2 cellular contexts compared by ENCODE assay signal in the genomic region with DNA sequence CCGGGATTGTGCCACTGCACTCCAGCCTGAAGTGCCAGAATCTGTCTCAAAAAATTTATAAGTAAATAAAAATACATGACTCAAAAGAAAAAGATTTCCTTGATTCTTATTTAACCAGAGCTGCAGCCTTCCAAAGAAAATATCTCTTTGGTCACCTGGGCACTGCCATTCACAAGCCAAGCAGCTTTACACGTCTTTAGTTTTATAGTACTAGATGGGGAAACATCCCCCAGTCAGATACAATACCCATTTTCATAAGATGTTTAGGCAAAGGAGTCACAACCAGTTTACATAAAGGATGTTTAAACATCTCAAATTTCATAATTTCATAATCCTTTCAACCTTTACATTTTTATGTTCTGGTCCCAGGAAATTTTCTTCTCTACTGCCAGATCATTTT.
A peak's percentile ranks its signal among the peaks of the same experiment; 100 is the strongest.
TF ChIP-seq lines count a peak whose summit lies in the region.

No MANE protein-coding gene starts in this region.

TF ChIP-seq in A549, 52 proteins besides CTCF, POLR2A, EP300 and RAD21:
- TF ChIP-seq HDAC2 (IDR thresholded peaks at IDR 0.05) = no peak
- TF ChIP-seq PHF8 (IDR thresholded peaks at IDR 0.05; ENCODE audit: borderline replicate concordance, low read depth) = no peak
- TF ChIP-seq FOXS1 (CRISPR knock-in tag; IDR thresholded peaks at IDR 0.05) = no peak
- no peak for TF ChIP-seq POLR2AphosphoS2 (conservative IDR thresholded peaks at IDR 0.05; ENCODE audit: low read length)
- no peak for TF ChIP-seq CBX2 (IDR thresholded peaks at IDR 0.05; ENCODE audit: borderline replicate concordance, low read depth)
- TF ChIP-seq HOXB5 (CRISPR knock-in tag; IDR thresholded peaks at IDR 0.05) = no peak

TF ChIP-seq in K562, 482 proteins besides CTCF, POLR2A, EP300 and RAD21:
- TF ChIP-seq FOXA1 (IDR thresholded peaks at IDR 0.05; ENCODE audit: borderline replicate concordance) = no peak
- TF ChIP-seq STAT5B (CRISPR knock-in tag; IDR thresholded peaks at IDR 0.05) = no peak
- TF ChIP-seq, protein P1, sequence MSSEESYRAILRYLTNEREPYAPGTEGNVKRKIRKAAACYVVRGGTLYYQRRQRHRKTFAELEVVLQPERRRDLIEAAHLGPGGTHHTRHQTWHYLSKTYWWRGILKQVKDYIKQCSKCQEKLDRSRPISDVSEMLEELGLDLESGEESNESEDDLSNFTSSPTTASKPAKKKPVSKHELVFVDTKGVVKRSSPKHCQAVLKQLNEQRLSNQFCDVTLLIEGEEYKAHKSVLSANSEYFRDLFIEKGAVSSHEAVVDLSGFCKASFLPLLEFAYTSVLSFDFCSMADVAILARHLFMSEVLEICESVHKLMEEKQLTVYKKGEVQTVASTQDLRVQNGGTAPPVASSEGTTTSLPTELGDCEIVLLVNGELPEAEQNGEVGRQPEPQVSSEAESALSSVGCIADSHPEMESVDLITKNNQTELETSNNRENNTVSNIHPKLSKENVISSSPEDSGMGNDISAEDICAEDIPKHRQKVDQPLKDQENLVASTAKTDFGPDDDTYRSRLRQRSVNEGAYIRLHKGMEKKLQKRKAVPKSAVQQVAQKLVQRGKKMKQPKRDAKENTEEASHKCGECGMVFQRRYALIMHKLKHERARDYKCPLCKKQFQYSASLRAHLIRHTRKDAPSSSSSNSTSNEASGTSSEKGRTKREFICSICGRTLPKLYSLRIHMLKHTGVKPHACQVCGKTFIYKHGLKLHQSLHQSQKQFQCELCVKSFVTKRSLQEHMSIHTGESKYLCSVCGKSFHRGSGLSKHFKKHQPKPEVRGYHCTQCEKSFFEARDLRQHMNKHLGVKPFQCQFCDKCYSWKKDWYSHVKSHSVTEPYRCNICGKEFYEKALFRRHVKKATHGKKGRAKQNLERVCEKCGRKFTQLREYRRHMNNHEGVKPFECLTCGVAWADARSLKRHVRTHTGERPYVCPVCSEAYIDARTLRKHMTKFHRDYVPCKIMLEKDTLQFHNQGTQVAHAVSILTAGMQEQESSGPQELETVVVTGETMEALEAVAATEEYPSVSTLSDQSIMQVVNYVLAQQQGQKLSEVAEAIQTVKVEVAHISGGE (CRISPR knock-in tag; IDR thresholded peaks at IDR 0.05) = 0 out of 6 replicates have a peak, but pooled peaks of 1 of the 3 experiments have one; percentile 5
- no peak for TF ChIP-seq HDAC3 (IDR thresholded peaks at IDR 0.05; ENCODE audit: borderline replicate concordance, partially characterized antibody)
- 0 out of 2 replicates have a peak, but pooled peaks have one; percentile 12 for TF ChIP-seq ZNF589 (CRISPR knock-in tag; IDR thresholded peaks at IDR 0.05; ENCODE audit: low read depth)
- TF ChIP-seq KDM2B (CRISPR knock-in tag; IDR thresholded peaks at IDR 0.05) = no peak
